7 cellular contexts compared by ENCODE assay signal in genomic region chr11:65870706-65871681, GRCh38. TPM values are rescaled to one million over a fixed set of nuclear protein-coding genes. Genes with fewer than 3 reads are reported as not detected.
DNase-seq lines count a peak whose midpoint lies in the region; ATAC-seq and TF ChIP-seq lines count a peak whose summit lies in the region.
"Had no signal": no experiment of that assay in that cellular context is flagged by ENCODE, and none has a peak within 500 bp of the region (broad histone marks: within the 10 kb centered on the region; RNA-seq: fewer than 3 reads in every experiment).

No MANE protein-coding gene starts in this region.

- peak overlapping the region; percentile 92 for H3K4me3 Mint-ChIP-seq in endothelial cell (ENCODE audit: unreplicated experiment)

- peak overlapping the region; percentile 79 for H3K9ac ChIP-seq in smooth muscle cell (ENCODE audit: low read depth)

- H3K9me3 ChIP-seq in smooth muscle cell (replicated peaks; ENCODE audit: low read depth): no peaks in the 10 kb centered on the region

- peaks cover 27% of the 10 kb centered on the region for H3K27me3 Mint-ChIP-seq in endothelial cell (ENCODE audit: unreplicated experiment)

- peak overlapping the region; percentile 21 for H3K27ac ChIP-seq in smooth muscle cell (ENCODE audit: low read depth)
- H3K27ac ChIP-seq: 22Rv1 had no signal

- no peak for TF ChIP-seq CTCF in endothelial cell (IDR thresholded peaks at IDR 0.05; ENCODE audit: unreplicated experiment)
- no peak for TF ChIP-seq CTCF in smooth muscle cell (IDR thresholded peaks at IDR 0.05; ENCODE audit: borderline replicate concordance, insufficient read depth, poor library complexity, severe bottlenecking)

- ATAC-seq in GM19467 (IDR thresholded peaks at IDR 0.05; ENCODE audit: unreplicated experiment): no peak
- ATAC-seq in GM21529 (IDR thresholded peaks at IDR 0.05; ENCODE audit: unreplicated experiment): no peak

- H3K79me2 ChIP-seq in smooth muscle cell (ENCODE audit: low read depth): no peaks in the 10 kb centered on the region

- peaks cover 43% of the 10 kb centered on the region for H3K4me1 Mint-ChIP-seq in endothelial cell (ENCODE audit: unreplicated experiment)

- DNase-seq in NCI-H1417 (lab: John Stamatoyannopoulos, UW) (peak; percentile 33 to 65 (median 63)), NCI-H1417 treated with DMSO at 0.1 percent for 48 hours (lab: John Stamatoyannopoulos, UW) (no peak), endothelial cell (ENCODE audit: low spot score) (no peak), smooth muscle cell (lab: John Stamatoyannopoulos, UW; ENCODE audit: unreplicated experiment) (no peak)

- no peaks in the 10 kb centered on the region for H3K4me1 ChIP-seq in smooth muscle cell (ENCODE audit: low read depth)

- H3K27ac Mint-ChIP-seq in endothelial cell (ENCODE audit: unreplicated experiment): peak overlapping the region; percentile 80

- no peak overlapping the region for H2AFZ ChIP-seq in smooth muscle cell (ENCODE audit: low read depth)

- H4K20me1 ChIP-seq in smooth muscle cell (ENCODE audit: low read depth): peaks cover 22% of the 10 kb centered on the region

- peaks cover 29% of the 10 kb centered on the region for H3F3A ChIP-seq in smooth muscle cell (ENCODE audit: low read depth)

- WGBS in smooth muscle cell (ENCODE audit: low lambda C conversion rate): 86% methylated on average over 24 of the region's 24 CpGs

- no peaks in the 10 kb centered on the region for H3K27me3 ChIP-seq in smooth muscle cell (ENCODE audit: low read depth)

- H3K9me3 Mint-ChIP-seq in endothelial cell (ENCODE audit: unreplicated experiment): no peaks in the 10 kb centered on the region

- H3K36me3 Mint-ChIP-seq in endothelial cell (ENCODE audit: low read depth, unreplicated experiment): peaks cover 18% of the 10 kb centered on the region

- H3K36me3 ChIP-seq in smooth muscle cell (ENCODE audit: low read depth): no peaks in the 10 kb centered on the region

- H3K4me2 ChIP-seq in smooth muscle cell: peak overlapping the region; percentile 99

- H3K4me3 ChIP-seq in smooth muscle cell: peak overlapping the region; percentile 55

RNA-seq across cellular contexts. Expression of gene EFEMP2, which starts 1.6 kb away (rescaled TPM):
- total RNA-seq in endothelial cell (ENCODE audit: unreplicated experiment) (248 TPM), smooth muscle cell (99.7 and 103 TPM in 2 replicates)
- polyA plus RNA-seq in smooth muscle cell: 328 and 362 TPM in 2 replicates

RNA-seq across cellular contexts. Expression of gene CTSW, which starts 8.6 kb away (rescaled TPM):
- total RNA-seq in endothelial cell (ENCODE audit: unreplicated experiment) (not detected), smooth muscle cell (not detected in 2 replicates)
- polyA plus RNA-seq in smooth muscle cell: 0.52 TPM in 1 of 2 replicates, not detected in the other

RNA-seq across cellular contexts. Expression of gene MUS81, which starts 10.8 kb away (rescaled TPM):
- total RNA-seq in endothelial cell (ENCODE audit: unreplicated experiment) (73.8 TPM), smooth muscle cell (21.7 and 35.1 TPM in 2 replicates)
- polyA plus RNA-seq in smooth muscle cell: 39.6 and 61.1 TPM in 2 replicates

RNA-seq across cellular contexts. Expression of gene CFL1, which starts 13.0 kb away (rescaled TPM):
- total RNA-seq in endothelial cell (ENCODE audit: unreplicated experiment): 1,740 TPM
- 1,233 and 1,255 TPM in 2 replicates for total RNA-seq in smooth muscle cell
- polyA plus RNA-seq in smooth muscle cell: 3,052 and 3,080 TPM in 2 replicates

RNA-seq across cellular contexts. Expression of gene FIBP, which starts 17.3 kb away (rescaled TPM):
- 75.6 TPM for total RNA-seq in endothelial cell (ENCODE audit: unreplicated experiment)
- 109 and 118 TPM in 2 replicates for total RNA-seq in smooth muscle cell
- 111 and 114 TPM in 2 replicates for polyA plus RNA-seq in smooth muscle cell

Comparison
In these comparisons a context has a peak if more than half of its experiments do, and no peak if none do; other contexts are left out.
1. DNase-seq: peak in NCI-H1417 (3 of 3); none in NCI-H1417 treated with DMSO at 0.1 percent for 48 hours (single experiment), endothelial cell (single experiment) and smooth muscle cell (single experiment).